In the genomic region with DNA sequence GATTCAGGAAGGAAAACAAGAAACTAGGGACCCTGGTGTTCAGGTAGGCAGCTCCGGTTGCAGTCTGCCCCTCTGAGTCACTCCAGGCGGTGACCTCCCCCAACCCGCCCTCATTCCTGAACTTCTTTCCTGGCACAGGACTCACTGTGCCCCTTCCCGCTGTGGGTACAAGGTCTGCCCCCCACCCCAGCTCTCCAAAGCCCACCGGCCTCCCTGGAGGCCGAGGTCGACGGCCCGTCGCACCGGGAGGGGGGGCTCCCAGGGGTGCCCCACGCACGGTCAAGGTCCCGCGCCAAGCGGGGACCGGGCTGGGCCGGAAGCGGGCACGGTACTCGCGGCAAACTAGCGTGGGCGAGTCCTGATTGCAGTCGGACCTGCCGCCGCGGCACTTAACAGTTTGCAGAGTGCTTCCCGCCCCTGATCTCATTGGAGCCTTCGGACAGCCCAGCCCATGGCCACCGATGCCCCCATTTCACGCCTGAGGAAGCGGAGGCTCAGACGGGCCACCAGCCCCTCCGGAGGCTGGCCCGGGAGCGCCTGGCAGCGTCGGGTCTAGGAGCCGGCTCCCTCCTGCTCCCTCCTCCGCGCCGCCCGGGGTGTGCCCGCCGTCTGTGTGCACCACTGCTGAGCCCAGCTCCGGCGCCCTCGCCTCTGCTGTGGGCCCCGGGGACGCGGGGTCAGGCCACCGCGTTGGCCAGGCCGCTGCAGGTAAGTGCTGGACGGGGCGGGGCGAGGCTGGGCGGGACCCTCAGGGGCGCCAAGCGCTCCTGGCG, we compare ENCODE assay signal across 1 cellular context.
TF ChIP-seq lines count a peak whose summit lies in the region.

GJB3 (plus strand) TSS at position 144 of the 773 bp plus-strand sequence. CDS start 3,549 bp downstream, outside the sequence.

TF ChIP-seq in GM12878, 131 proteins besides CTCF, POLR2A, EP300 and RAD21:
- TF ChIP-seq SUZ12 (IDR thresholded peaks at IDR 0.05; ENCODE audit: unreplicated experiment), result peak; percentile 47
- no peak for TF ChIP-seq CBX5 (IDR thresholded peaks at IDR 0.05; ENCODE audit: low read depth)
